Comparison of ENCODE assay signal across 8 cellular contexts in the genomic region with DNA sequence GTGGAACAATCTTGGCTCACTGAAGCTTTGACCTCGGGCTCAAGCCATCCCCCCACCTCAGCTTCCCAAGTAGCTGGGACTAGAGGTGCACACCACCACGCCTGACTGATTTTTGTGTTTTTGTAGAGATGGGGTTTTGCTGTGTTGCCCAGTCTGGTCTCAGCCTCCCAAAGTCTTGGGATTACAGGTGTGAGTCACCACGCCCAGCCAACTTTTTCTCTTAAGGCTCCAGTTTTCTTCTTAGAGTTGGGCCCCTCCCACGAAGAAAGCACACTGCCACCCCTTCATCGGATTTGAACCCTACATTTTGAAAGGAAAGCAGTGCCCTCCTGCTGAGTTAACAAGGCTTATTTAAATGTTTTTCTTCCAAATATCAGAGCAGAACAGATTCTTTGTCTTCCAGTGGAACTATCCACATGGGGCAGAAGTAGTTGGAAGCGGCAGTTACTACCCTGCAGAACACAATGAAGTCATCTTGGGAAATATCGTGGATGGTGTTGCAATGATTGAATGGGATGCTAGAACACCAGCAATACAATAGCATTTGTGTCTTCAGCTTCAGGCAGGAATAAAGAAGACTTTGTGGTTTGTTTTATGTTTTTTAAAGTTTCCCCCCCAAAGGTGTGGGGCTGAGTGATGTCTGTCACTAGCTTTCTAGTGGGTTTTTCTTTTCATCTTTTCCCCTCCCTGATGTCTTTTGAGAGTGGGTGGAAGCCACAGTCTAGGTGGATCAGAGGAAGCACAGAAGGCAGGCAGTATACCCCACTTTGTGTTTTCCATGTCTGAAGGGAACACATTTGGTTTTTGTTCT. TPM values are rescaled to one million over a fixed set of nuclear protein-coding genes. Genes with fewer than 3 reads are reported as not detected.
DNase-seq lines count a peak whose midpoint lies in the region; ATAC-seq, FAIRE-seq and TF ChIP-seq lines count a peak whose summit lies in the region.

No MANE protein-coding gene starts in this region.

- no peak for TF ChIP-seq EP300 in upper lobe of left lung (IDR thresholded peaks at IDR 0.05)

- peak in 1 of 2 donors; percentile 39 for ATAC-seq in upper lobe of left lung (ENCODE audit: low FRiP score in 2 of 2)
- no peak for ATAC-seq in HG03159 (IDR thresholded peaks at IDR 0.05; ENCODE audit: unreplicated experiment)

- TF ChIP-seq CTCF in adrenal gland (IDR thresholded peaks at IDR 0.05) = no peak
- no peak for TF ChIP-seq CTCF in upper lobe of left lung (IDR thresholded peaks at IDR 0.05)

- peak; percentile 51 for DNase-seq in stimulated activated CD4-positive, alpha-beta T cell treated with anti-CD3 and anti-CD28 coated beads, Interleukin-15, amount 100 ng/mL, for 24 hours
- DNase-seq in stimulated activated CD4-positive, alpha-beta T cell treated with anti-CD3 and anti-CD28 coated beads, Interleukin-2, amount 100 ng/mL, for 48 hours = no peak
- DNase-seq in adrenal gland = peak in 1 of 7 donors; percentile 57
- peak; percentile 70 for DNase-seq in kidney tubule cell (ENCODE audit: low spot score)
- DNase-seq in upper lobe of left lung = no peak
- no peak for DNase-seq in COLO668 (lab: John Stamatoyannopoulos, UW; ENCODE audit: unreplicated experiment)
- no peak for DNase-seq in frontal cortex (ENCODE audit: low spot score in 2 of 2)

- no peak overlapping the region for H3K4me3 ChIP-seq in adrenal gland
- no peak overlapping the region for H3K4me3 ChIP-seq in upper lobe of left lung

- H3K27me3 ChIP-seq in adrenal gland (no peaks in the 10 kb centered on the region), upper lobe of left lung (no peaks in the 10 kb centered on the region)

- intact Hi-C loops in adrenal gland (cut with DNase I) = loop anchor here in 1 of 2 donors (10.0 kb wide), 1 partner anchor 48 kb away; no protein-coding TSS in a partner anchor

- peak overlapping the region; percentile 70 to 99 (median 95) for H3K27ac ChIP-seq in adrenal gland
- peak overlapping the region; percentile 13 to 97 (median 92) for H3K27ac ChIP-seq in upper lobe of left lung

- H3K4me1 ChIP-seq in adrenal gland (replicated peaks in 1 of 2) (peaks cover 93 to 100% of the 10 kb centered on the region in 2 donors), upper lobe of left lung (peaks cover 97 to 100% (median 98%) of the 10 kb centered on the region in 4 donors)

- 47 to 65% (median 55%) methylated on average over 7 of the region's 7 CpGs for WGBS in adrenal gland, 4 donors
- 62 to 68% methylated on average over 7 of the region's 7 CpGs for WGBS in upper lobe of left lung, 2 donors

- H3K9me3 ChIP-seq in adrenal gland (replicated peaks in 1 of 3) (no peaks in the 10 kb centered on the region), upper lobe of left lung (no peaks in the 10 kb centered on the region)

- no peak for FAIRE-seq in frontal cortex (lab: Jason Lieb, UNC)

- TF ChIP-seq POLR2A in adrenal gland (IDR thresholded peaks at IDR 0.05) (peak in 1 of 2 donors; percentile 2), upper lobe of left lung (IDR thresholded peaks at IDR 0.05) (no peak)

- H3K36me3 ChIP-seq in adrenal gland (replicated peaks in 1 of 2) = no peaks in the 10 kb centered on the region
- peaks cover 0 to 24% (median 0%) of the 10 kb centered on the region in 4 donors for H3K36me3 ChIP-seq in upper lobe of left lung

RNA-seq across cellular contexts. Expression of a gene that starts 8.9 kb away (rescaled TPM):
- 100 to 1,000 TPM; 430 to 773 (median 575) TPM for total RNA-seq in adrenal gland
- polyA plus RNA-seq in adrenal gland = 100 to 1,000 TPM; 148 to 586 (median 554) TPM
- 100 to 1,000 TPM; 162 to 636 (median 512) TPM for total RNA-seq in upper lobe of left lung
- total RNA-seq in frontal cortex = 50.1 TPM

RNA-seq across cellular contexts. Expression of a gene that starts 37.4 kb away (rescaled TPM):
- total RNA-seq in adrenal gland = 100 to 1,000 TPM; 196 to 537 (median 316) TPM
- polyA plus RNA-seq in adrenal gland = 100 to 1,000 TPM; 177 to 292 (median 216) TPM
- 100 to 1,000 TPM; 142 to 404 (median 242) TPM for total RNA-seq in upper lobe of left lung
- total RNA-seq in frontal cortex = 120 TPM

RNA-seq across cellular contexts. Expression of a gene that starts 38.6 kb away (rescaled TPM):
- total RNA-seq in adrenal gland (1 to 10 TPM; 1.4 to 7.9 (median 4.1) TPM), upper lobe of left lung (10 to 100 TPM in 3 of 6 donors, 1 to 10 TPM in 3; 6.2 to 28.3 (median 9.9) TPM), frontal cortex (1.2 TPM)
- polyA plus RNA-seq in adrenal gland = 10 to 100 TPM in 1 of 3 donors, 1 to 10 TPM in 2; 1.2 to 12.5 (median 6.8) TPM

Comparison
In these comparisons a context has a peak if more than half of its experiments do, and no peak if none do; other contexts are left out.
1. DNase-seq: peak in stimulated activated CD4-positive, alpha-beta T cell treated with anti-CD3 and anti-CD28 coated beads, Interleukin-15, amount 100 ng/mL, for 24 hours (single experiment) and kidney tubule cell (single experiment); none in stimulated activated CD4-positive, alpha-beta T cell treated with anti-CD3 and anti-CD28 coated beads, Interleukin-2, amount 100 ng/mL, for 48 hours (0 of 2), upper lobe of left lung (0 of 2), COLO668 (single experiment) and frontal cortex (0 of 2).